9 cellular contexts compared by ENCODE assay signal in the genomic region with DNA sequence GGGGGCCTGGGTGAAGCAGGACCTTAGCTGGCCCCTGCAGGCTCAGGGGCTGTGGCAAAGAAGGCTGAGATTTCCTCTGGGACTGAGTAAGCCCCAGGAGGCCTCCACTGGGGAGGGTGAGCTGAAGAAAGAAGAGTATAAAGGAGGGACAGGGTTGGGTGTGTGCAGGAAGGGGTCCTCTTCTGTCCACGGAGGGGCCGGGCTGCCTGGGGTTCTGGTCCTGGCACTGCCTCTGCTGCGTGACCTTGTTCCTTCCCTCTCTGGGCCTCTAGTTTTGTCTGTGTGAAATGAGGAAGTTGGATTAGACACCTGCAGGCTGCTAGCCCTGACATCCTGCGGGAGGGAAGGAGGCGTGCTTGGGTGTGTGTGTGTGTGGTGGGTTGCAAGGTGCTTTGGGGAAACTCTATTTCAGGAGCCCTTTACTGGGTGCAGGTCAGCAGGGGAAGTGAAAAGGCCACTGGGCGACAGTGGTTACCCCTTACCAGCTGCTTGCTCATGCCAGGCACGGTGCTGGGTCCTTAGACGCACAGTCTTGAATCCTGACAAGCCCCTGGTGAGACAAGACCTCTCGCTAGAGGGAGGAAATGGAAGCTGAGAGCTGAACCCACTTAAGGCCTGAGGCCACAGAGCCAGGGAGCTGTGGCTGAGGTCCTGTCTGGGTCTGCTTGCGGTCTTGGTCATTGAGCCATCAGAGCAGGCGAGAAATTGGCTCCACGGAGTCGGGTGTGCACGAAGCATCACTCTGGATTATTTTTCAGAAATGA.
DNase-seq lines count a peak whose midpoint lies in the region; ATAC-seq and TF ChIP-seq lines count a peak whose summit lies in the region.
"Had no signal": no experiment of that assay in that cellular context is flagged by ENCODE, and none has a peak within 500 bp of the region (broad histone marks: within the 10 kb centered on the region; RNA-seq: fewer than 3 reads in every experiment).

No MANE protein-coding gene starts in this region.

- H3K4me1 Mint-ChIP-seq in WTC11: no peaks in the 10 kb centered on the region

- H2AFZ ChIP-seq in trophoblast cell (ENCODE audit: insufficient read depth, low read length, poor library complexity): no peak overlapping the region

- no peak overlapping the region for H2BK12ac ChIP-seq in trophoblast cell (ENCODE audit: low read length)

- no peak overlapping the region for H4K12ac ChIP-seq in trophoblast cell (ENCODE audit: low read depth, low read length)

- no peaks in the 10 kb centered on the region for H3K9me3 ChIP-seq in trophoblast cell (ENCODE audit: insufficient read depth, low read depth, low read length)

- no peaks in the 10 kb centered on the region for H3K79me2 ChIP-seq in trophoblast cell (ENCODE audit: control insufficient read depth, insufficient read depth, low read length, poor library complexity)

- no CpG with 5 or more reads among the region's 14 CpGs for WGBS in trophoblast cell (ENCODE audit: extremely low coverage, insufficient coverage, insufficient read length)

- H2AK5ac ChIP-seq in trophoblast cell (ENCODE audit: low read length): no peak overlapping the region

- H3K4ac ChIP-seq in trophoblast cell (ENCODE audit: low read depth, low read length): no peak overlapping the region

- H3K4me3 ChIP-seq in trophoblast cell (ENCODE audit: low read depth, low read length): no peak overlapping the region

- no peak overlapping the region for H3K9ac ChIP-seq in trophoblast cell (ENCODE audit: low read length)

- no peak overlapping the region for H3K18ac ChIP-seq in trophoblast cell (ENCODE audit: low read length)

- peaks cover 2% of the 10 kb centered on the region for H3K79me1 ChIP-seq in trophoblast cell (ENCODE audit: low read length)

- H2BK5ac ChIP-seq in trophoblast cell (ENCODE audit: low read depth, low read length, poor library complexity): no peak overlapping the region

- H4K91ac ChIP-seq in trophoblast cell (ENCODE audit: low read depth, low read length): no peak overlapping the region

- H4K8ac ChIP-seq in trophoblast cell (ENCODE audit: low read depth, low read length): no peak overlapping the region

- H3K9me3 Mint-ChIP-seq in WTC11: no peaks in the 10 kb centered on the region
- H3K9me3 Mint-ChIP-seq: stimulated activated naive CD8-positive, alpha-beta T cell treated with anti-CD3 and anti-CD28 coated beads, Interleukin-15, Interleukin-2, amounts not matched to agents 100 ng/mL and 50 ng/mL, for 24 hours had no signal

- H3K36me3 Mint-ChIP-seq in WTC11: peaks cover 29% of the 10 kb centered on the region

- H3K23ac ChIP-seq in trophoblast cell (ENCODE audit: low read length): no peak overlapping the region

- no peak overlapping the region for H3K14ac ChIP-seq in trophoblast cell (ENCODE audit: low read length)

- no peak overlapping the region for H3K27ac Mint-ChIP-seq in WTC11
- H3K27ac Mint-ChIP-seq: stimulated activated naive CD8-positive, alpha-beta T cell treated with anti-CD3 and anti-CD28 coated beads, Interleukin-15, Interleukin-2, amounts not matched to agents 100 ng/mL and 50 ng/mL, for 24 hours had no signal

- POLR2A ChIA-PET in WTC11 (lab: Charles Lee): no interaction called here

- no peak overlapping the region for H3K27ac ChIP-seq in trophoblast cell (ENCODE audit: low read depth, low read length)

- peaks cover 0 to 12% of the 10 kb centered on the region in 2 experiments for H3K4me1 ChIP-seq in trophoblast cell (ENCODE audit: control insufficient read depth in 1 of 2, insufficient read depth in 2 of 2, low read length in 2 of 2)

- intact Hi-C loops in left colon (cut with DNase I, micrococcal nuclease): loop anchor here in 1 of 2 donors (10.0 kb wide), 1 partner anchor 178 kb away; no protein-coding TSS in a partner anchor

- H3K36me3 ChIP-seq in trophoblast cell (ENCODE audit: control insufficient read depth in 1 of 2, insufficient read depth in 2 of 2, low read length in 2 of 2): peaks cover 4 to 6% of the 10 kb centered on the region in 2 experiments

- no peak overlapping the region for H3K4me3 Mint-ChIP-seq in WTC11

- peak; percentile 49 for DNase-seq in NCI-H1436 (lab: John Stamatoyannopoulos, UW)
- DNase-seq in NCI-H1436 treated with DMSO at 0.1 percent for 48 hours (lab: John Stamatoyannopoulos, UW): no peak
- peak; percentile 64 for DNase-seq in NOMO-1 treated with dmso at 0.1 percent for 144 hours (lab: John Stamatoyannopoulos, UW; ENCODE audit: unreplicated experiment)
- DNase-seq in left colon: peak; percentile 56 to 61
- no peak for DNase-seq in WTC11 (ENCODE audit: low spot score)
- no peak for DNase-seq in trophoblast cell
- no peak for DNase-seq in NCI-H2227 treated with DMSO at 0.1 percent for 48 hours (lab: John Stamatoyannopoulos, UW)

- no peaks in the 10 kb centered on the region for H3K27me3 Mint-ChIP-seq in WTC11 (ENCODE audit: low read depth)
- H3K27me3 Mint-ChIP-seq: stimulated activated naive CD8-positive, alpha-beta T cell treated with anti-CD3 and anti-CD28 coated beads, Interleukin-15, Interleukin-2, amounts not matched to agents 100 ng/mL and 50 ng/mL, for 24 hours had no signal

- ATAC-seq in HG02642 (IDR thresholded peaks at IDR 0.05; ENCODE audit: poor library complexity, unreplicated experiment): peak; percentile 71
- peak; percentile 16 for ATAC-seq in left colon
- no peak for ATAC-seq in WTC11

- no peak overlapping the region for H2BK120ac ChIP-seq in trophoblast cell (ENCODE audit: insufficient read depth, low read length, poor library complexity)

- H3K4me2 ChIP-seq in trophoblast cell (ENCODE audit: low read length): no peak overlapping the region

- no peaks in the 10 kb centered on the region for H3K27me3 ChIP-seq in trophoblast cell (ENCODE audit: insufficient read depth, low read length)

- no peak for TF ChIP-seq CTCF in WTC11 (IDR thresholded peaks at IDR 0.05)

- CTCF ChIA-PET in WTC11 (lab: Charles Lee): interaction anchor here (1.3 to 1.8 kb wide), 2 partner anchors 10 to 154 kb away, joined by 4 to 5 read pairs; no protein-coding TSS in a partner anchor

TF ChIP-seq in WTC11, 78 proteins besides CTCF, POLR2A, EP300 and RAD21 (continues in another document):
- TF ChIP-seq KAT7 (CRISPR knock-in tag; IDR thresholded peaks at IDR 0.05; ENCODE audit: borderline replicate concordance) (no peak), PRRX2 (CRISPR knock-in tag; IDR thresholded peaks at IDR 0.05) (no peak), ZNF396 (CRISPR knock-in tag; IDR thresholded peaks at IDR 0.05; ENCODE audit: borderline replicate concordance) (no peak), SMAD4 (CRISPR knock-in tag; IDR thresholded peaks at IDR 0.05) (no peak), ZBTB21 (CRISPR knock-in tag; IDR thresholded peaks at IDR 0.05; ENCODE audit: borderline replicate concordance) (no peak), ATF1 (CRISPR knock-in tag; IDR thresholded peaks at IDR 0.05) (no peak), TEAD1 (CRISPR knock-in tag; IDR thresholded peaks at IDR 0.05) (no peak), HMGA2 (CRISPR knock-in tag; IDR thresholded peaks at IDR 0.05) (no peak), NFATC4 (CRISPR knock-in tag; IDR thresholded peaks at IDR 0.05) (no peak), GABPB1 (CRISPR knock-in tag; IDR thresholded peaks at IDR 0.05) (no peak), NFE2L1 (CRISPR knock-in tag; IDR thresholded peaks at IDR 0.05) (no peak), RORB (CRISPR knock-in tag; IDR thresholded peaks at IDR 0.05) (no peak), RELA (CRISPR knock-in tag; IDR thresholded peaks at IDR 0.05; ENCODE audit: borderline replicate concordance) (no peak)
- TF ChIP-seq, protein P1, sequence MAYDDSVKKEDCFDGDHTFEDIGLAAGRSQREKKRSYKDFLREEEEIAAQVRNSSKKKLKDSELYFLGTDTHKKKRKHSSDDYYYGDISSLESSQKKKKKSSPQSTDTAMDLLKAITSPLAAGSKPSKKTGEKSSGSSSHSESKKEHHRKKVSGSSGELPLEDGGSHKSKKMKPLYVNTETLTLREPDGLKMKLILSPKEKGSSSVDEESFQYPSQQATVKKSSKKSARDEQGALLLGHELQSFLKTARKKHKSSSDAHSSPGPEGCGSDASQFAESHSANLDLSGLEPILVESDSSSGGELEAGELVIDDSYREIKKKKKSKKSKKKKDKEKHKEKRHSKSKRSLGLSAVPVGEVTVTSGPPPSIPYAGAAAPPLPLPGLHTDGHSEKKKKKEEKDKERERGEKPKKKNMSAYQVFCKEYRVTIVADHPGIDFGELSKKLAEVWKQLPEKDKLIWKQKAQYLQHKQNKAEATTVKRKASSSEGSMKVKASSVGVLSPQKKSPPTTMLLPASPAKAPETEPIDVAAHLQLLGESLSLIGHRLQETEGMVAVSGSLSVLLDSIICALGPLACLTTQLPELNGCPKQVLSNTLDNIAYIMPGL (CRISPR knock-in tag; IDR thresholded peaks at IDR 0.05): no peak
- TF ChIP-seq, protein P2, sequence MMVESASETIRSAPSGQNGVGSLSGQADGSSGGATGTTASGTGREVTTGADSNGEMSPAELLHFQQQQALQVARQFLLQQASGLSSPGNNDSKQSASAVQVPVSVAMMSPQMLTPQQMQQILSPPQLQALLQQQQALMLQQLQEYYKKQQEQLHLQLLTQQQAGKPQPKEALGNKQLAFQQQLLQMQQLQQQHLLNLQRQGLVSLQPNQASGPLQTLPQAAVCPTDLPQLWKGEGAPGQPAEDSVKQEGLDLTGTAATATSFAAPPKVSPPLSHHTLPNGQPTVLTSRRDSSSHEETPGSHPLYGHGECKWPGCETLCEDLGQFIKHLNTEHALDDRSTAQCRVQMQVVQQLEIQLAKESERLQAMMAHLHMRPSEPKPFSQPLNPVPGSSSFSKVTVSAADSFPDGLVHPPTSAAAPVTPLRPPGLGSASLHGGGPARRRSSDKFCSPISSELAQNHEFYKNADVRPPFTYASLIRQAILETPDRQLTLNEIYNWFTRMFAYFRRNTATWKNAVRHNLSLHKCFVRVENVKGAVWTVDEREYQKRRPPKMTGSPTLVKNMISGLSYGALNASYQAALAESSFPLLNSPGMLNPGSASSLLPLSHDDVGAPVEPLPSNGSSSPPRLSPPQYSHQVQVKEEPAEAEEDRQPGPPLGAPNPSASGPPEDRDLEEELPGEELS (CRISPR knock-in tag; IDR thresholded peaks at IDR 0.05): no peak

Comparison
In these comparisons a context has a peak if more than half of its experiments do, and no peak if none do; other contexts are left out.
1. DNase-seq: peak in NCI-H1436 (single experiment), NOMO-1 treated with dmso at 0.1 percent for 144 hours (single experiment) and left colon (2 of 2); none in NCI-H1436 treated with DMSO at 0.1 percent for 48 hours (single experiment), WTC11 (single experiment), trophoblast cell (0 of 2) and NCI-H2227 treated with DMSO at 0.1 percent for 48 hours (single experiment).